Comparison of ENCODE assay signal across 2 cellular contexts in genomic region chr10:80457554-80458262, GRCh38.
TF ChIP-seq lines count a peak whose summit lies in the region.

No MANE protein-coding gene starts in this region.

TF ChIP-seq in SK-N-SH, 30 proteins besides CTCF, POLR2A, EP300 and RAD21 (continued from another document):
- no peak for TF ChIP-seq NFIC (IDR thresholded peaks at IDR 0.05; ENCODE audit: borderline replicate concordance)
- no peak for TF ChIP-seq USF1 (IDR thresholded peaks at IDR 0.05; ENCODE audit: borderline replicate concordance, low read depth)
- no peak for TF ChIP-seq ELF1 (IDR thresholded peaks at IDR 0.05)
- no peak for TF ChIP-seq POLR2AphosphoS5 (IDR thresholded peaks at IDR 0.05; ENCODE audit: low read depth, low read length)
- TF ChIP-seq TAF1 (IDR thresholded peaks at IDR 0.05; ENCODE audit: borderline replicate concordance, low read depth, low read length), result no peak
- no peak for TF ChIP-seq MAX (IDR thresholded peaks at IDR 0.05; ENCODE audit: low read depth)
- TF ChIP-seq MXI1 (IDR thresholded peaks at IDR 0.05; ENCODE audit: low read depth, low read length), result no peak
- no peak for TF ChIP-seq RXRA (IDR thresholded peaks at IDR 0.05; ENCODE audit: borderline replicate concordance, low read depth)
TF ChIP-seq in SK-N-SH: peak in this region for 0.

TF ChIP-seq in SK-N-SH treated with all-trans-retinoic acid at 6 μM for 48 hours, 23 proteins besides CTCF, POLR2A, EP300 and RAD21 (continued from another document):
- no peak for TF ChIP-seq ZNF565 (CRISPR knock-in tag; conservative IDR thresholded peaks at IDR 0.05; ENCODE audit: low read depth)
- TF ChIP-seq ZC3H10 (CRISPR knock-in tag; IDR thresholded peaks at IDR 0.05), result no peak
